In genomic region chr18:25364732-25365131, GRCh38 we compare ENCODE assay signal across 24 cellular contexts. TPM values are rescaled to one million over a fixed set of nuclear protein-coding genes. Genes with fewer than 3 reads are reported as not detected.
DNase-seq lines count a peak whose midpoint lies in the region; ATAC-seq, FAIRE-seq and TF ChIP-seq lines count a peak whose summit lies in the region.
"Had no signal": no experiment of that assay in that cellular context is flagged by ENCODE, and none has a peak within 500 bp of the region (broad histone marks: within the 10 kb centered on the region; RNA-seq: fewer than 3 reads in every experiment).

No MANE protein-coding gene starts in this region.

- H3K4me1 Mint-ChIP-seq in naive thymus-derived CD4-positive, alpha-beta T cell = no peaks in the 10 kb centered on the region
- H3K4me1 Mint-ChIP-seq: CD4-positive, alpha-beta memory T cell; CD4-positive, CD25-positive, alpha-beta regulatory T cell; CD8-positive, alpha-beta memory T cell had no signal

- no peaks in the 10 kb centered on the region for H3K9me3 ChIP-seq in HEK293 (ENCODE audit: control insufficient read depth, insufficient read depth, low read depth, low read length)
- no peaks in the 10 kb centered on the region for H3K9me3 ChIP-seq in naive thymus-derived CD4-positive, alpha-beta T cell (ENCODE audit: control insufficient read depth in 2 of 3, low read length in 3 of 3)
- H3K9me3 ChIP-seq: BE2C, BLaER1 had no signal

- intact Hi-C loops in naive thymus-derived CD4-positive, alpha-beta T cell (cut with micrococcal nuclease) = no loop called here

- ATAC-seq in GM21576 (IDR thresholded peaks at IDR 0.05; ENCODE audit: unreplicated experiment) = no peak
- ATAC-seq in naive thymus-derived CD4-positive, alpha-beta T cell = no peak
- ATAC-seq in HG02571 (IDR thresholded peaks at IDR 0.05; ENCODE audit: unreplicated experiment) = no peak
- ATAC-seq: GM12878 had no signal

- no peaks in the 10 kb centered on the region for H3K36me3 Mint-ChIP-seq in naive thymus-derived CD4-positive, alpha-beta T cell
- H3K36me3 Mint-ChIP-seq: CD14-positive monocyte; CD4-positive, alpha-beta memory T cell; CD4-positive, CD25-positive, alpha-beta regulatory T cell; CD8-positive, alpha-beta memory T cell had no signal

- H3K4me3 Mint-ChIP-seq in naive thymus-derived CD4-positive, alpha-beta T cell = no peak overlapping the region
- H3K4me3 Mint-ChIP-seq: CD14-positive monocyte; CD4-positive, alpha-beta memory T cell; CD4-positive, CD25-positive, alpha-beta regulatory T cell; CD8-positive, alpha-beta memory T cell had no signal

- FAIRE-seq in frontal cortex (lab: Jason Lieb, UNC) = peak; percentile 33
- FAIRE-seq: A204.1, GM12878, GM12892, GM18507 had no signal

- no peak overlapping the region for H3K4me3 ChIP-seq in HEK293 (ENCODE audit: low read depth, low read length)
- H3K4me3 ChIP-seq in naive thymus-derived CD4-positive, alpha-beta T cell (ENCODE audit: low read length) = no peak overlapping the region
- H3K4me3 ChIP-seq: BLaER1, GM12878 had no signal

- H3K9me3 Mint-ChIP-seq in naive thymus-derived CD4-positive, alpha-beta T cell = peaks cover 0 to 8% (median 3%) of the 10 kb centered on the region in 11 donors

- H3K27ac ChIP-seq in HEK293 (ENCODE audit: extremely low read depth, low read depth, low read length) = no peak overlapping the region
- no peak overlapping the region for H3K27ac ChIP-seq in naive thymus-derived CD4-positive, alpha-beta T cell (ENCODE audit: low read depth, low read length)
- H3K27ac ChIP-seq: BLaER1 had no signal

- POLR2A ChIA-PET in HEK293 (lab: Yijun Ruan, JAX) = no interaction called here
- POLR2A ChIA-PET in naive thymus-derived CD4-positive, alpha-beta T cell (lab: Charles Lee) = no interaction called here

- no peak for TF ChIP-seq CTCF in HEK293 (tag by site-specific recombination; IDR thresholded peaks at IDR 0.05)

- peaks cover 0 to 31% (median 23%) of the 10 kb centered on the region in 5 donors for H3K27me3 Mint-ChIP-seq in naive thymus-derived CD4-positive, alpha-beta T cell

- CTCF ChIA-PET in HEK293 (lab: Yijun Ruan, JAX) = interaction anchor here (0.7 kb wide), 1 partner anchor 127 kb away, joined by 3 read pairs; no protein-coding TSS in a partner anchor
- CTCF ChIA-PET in naive thymus-derived CD4-positive, alpha-beta T cell (lab: Charles Lee) = no interaction called here

- H3K27ac Mint-ChIP-seq in naive thymus-derived CD4-positive, alpha-beta T cell = no peak overlapping the region
- H3K27ac Mint-ChIP-seq: CD14-positive monocyte; CD4-positive, alpha-beta memory T cell; CD4-positive, CD25-positive, alpha-beta regulatory T cell; CD8-positive, alpha-beta memory T cell had no signal

- no peaks in the 10 kb centered on the region for H3K36me3 ChIP-seq in HEK293 (ENCODE audit: control insufficient read depth in 2 of 2, insufficient read depth in 1 of 2, low read length in 2 of 2)
- H3K36me3 ChIP-seq in naive thymus-derived CD4-positive, alpha-beta T cell (ENCODE audit: control insufficient read depth in 2 of 3, insufficient read depth in 3 of 3, low read length in 3 of 3) = no peaks in the 10 kb centered on the region
- H3K36me3 ChIP-seq: BE2C, BLaER1 had no signal

- H3K27me3 ChIP-seq in naive thymus-derived CD4-positive, alpha-beta T cell (ENCODE audit: control insufficient read depth in 2 of 2, insufficient read depth in 2 of 2, low read length in 2 of 2) = peaks cover 0 to 4% of the 10 kb centered on the region in 2 donors
- H3K27me3 ChIP-seq: BE2C, BLaER1 had no signal

- H3K4me1 ChIP-seq in HEK293 (ENCODE audit: control insufficient read depth, insufficient read depth, low read length) = no peaks in the 10 kb centered on the region
- H3K4me1 ChIP-seq in naive thymus-derived CD4-positive, alpha-beta T cell (ENCODE audit: control insufficient read depth in 2 of 2, insufficient read depth in 2 of 2, low read length in 2 of 2) = no peaks in the 10 kb centered on the region
- H3K4me1 ChIP-seq: BE2C, BLaER1 had no signal

- no peak for DNase-seq in frontal cortex (ENCODE audit: low spot score in 2 of 2)
- DNase-seq in naive thymus-derived CD4-positive, alpha-beta T cell = no peak
- DNase-seq: 8988T; ACHN; BE2C; CD4-positive, alpha-beta memory T cell; CD4-positive, CD25-positive, alpha-beta regulatory T cell; CD8-positive, alpha-beta memory T cell; COR-L47; DMS153; DMS79; DND-41; EL; GDM1 had no signal

TF ChIP-seq in HEK293, 187 proteins besides CTCF, POLR2A, EP300 and RAD21:
- TF ChIP-seq SCRT1 (tag by site-specific recombination; IDR thresholded peaks at IDR 0.05; ENCODE audit: borderline replicate concordance) = 0 out of 2 replicates have a peak, but pooled peaks have one; percentile 7
- no peak for TF ChIP-seq ZFHX2 (tag by site-specific recombination; conservative IDR thresholded peaks at IDR 0.05)
TF ChIP-seq in HEK293: peak in this region for 1.

RNA-seq across cellular contexts. Expression of gene ZNF521, which starts 12.8 kb away (rescaled TPM):
- total RNA-seq in frontal cortex = 17.1 TPM
- 1 to 10 TPM in 2 of 5 experiments, not detected in 3; 1.1 to 4.4 TPM for total RNA-seq in naive thymus-derived CD4-positive, alpha-beta T cell
- not detected for polyA plus RNA-seq in naive thymus-derived CD4-positive, alpha-beta T cell
- total RNA-seq: A673; CD4-positive, alpha-beta memory T cell; CD8-positive, alpha-beta memory T cell had no signal
- polyA plus RNA-seq: CD4-positive, alpha-beta memory T cell; CD4-positive, CD25-positive, alpha-beta regulatory T cell; CD8-positive, alpha-beta memory T cell had no signal
